Comparison of ENCODE assay signal across 15 cellular contexts in genomic region chr13:23655321-23655720, GRCh38.
DNase-seq lines count a peak whose midpoint lies in the region; ATAC-seq and TF ChIP-seq lines count a peak whose summit lies in the region.
"Had no signal": no experiment of that assay in that cellular context is flagged by ENCODE, and none has a peak within 500 bp of the region (broad histone marks: within the 10 kb centered on the region; RNA-seq: fewer than 3 reads in every experiment).

No MANE protein-coding gene starts in this region.

- peaks cover 19% of the 10 kb centered on the region for H3K36me3 Mint-ChIP-seq in nephron (ENCODE audit: low read depth)
- H3K36me3 Mint-ChIP-seq: CD14-positive monocyte; CD8-positive, alpha-beta T cell had no signal

- H3K27me3 ChIP-seq in heart right ventricle (no peaks in the 10 kb centered on the region), suprapubic skin (no peaks in the 10 kb centered on the region)

- TF ChIP-seq EP300 in suprapubic skin (IDR thresholded peaks at IDR 0.05), result no peak

- no peaks in the 10 kb centered on the region for H3K9me3 Mint-ChIP-seq in nephron
- H3K9me3 Mint-ChIP-seq: CD14-positive monocyte; CD8-positive, alpha-beta T cell had no signal

- H3K4me1 ChIP-seq in heart right ventricle, result peaks cover 0 to 85% (median 58%) of the 10 kb centered on the region in 9 donors
- H3K4me1 ChIP-seq in suprapubic skin, result peaks cover 34% of the 10 kb centered on the region

- DNase-seq in heart right ventricle (no peak), left ventricle myocardium superior (no peak), astrocyte of the hippocampus (ENCODE audit: low read depth, low spot score) (peak; percentile 65), NCI-H2081 (lab: John Stamatoyannopoulos, UW) (no peak), suprapubic skin (ENCODE audit: low spot score in 2 of 2) (no peak)
- no peak for DNase-seq in activated CD4-positive, alpha-beta T cell treated with anti-CD3 and anti-CD28 coated beads for 4 hours
- DNase-seq: CD8-positive, alpha-beta T cell; COR-L47; DND-41; GDM1; GM23248 had no signal

- TF ChIP-seq CTCF in heart right ventricle (IDR thresholded peaks at IDR 0.05), result no peak
- TF ChIP-seq CTCF in nephron (IDR thresholded peaks at IDR 0.05; ENCODE audit: unreplicated experiment in 3 of 3), result no peak
- no peak for TF ChIP-seq CTCF in suprapubic skin (IDR thresholded peaks at IDR 0.05)

- TF ChIP-seq POLR2A in suprapubic skin (IDR thresholded peaks at IDR 0.05), result no peak

- peaks cover 72% of the 10 kb centered on the region for H3K4me1 Mint-ChIP-seq in nephron

- no peak overlapping the region for H3K4me3 Mint-ChIP-seq in nephron
- H3K4me3 Mint-ChIP-seq: CD14-positive monocyte; CD8-positive, alpha-beta T cell had no signal

- WGBS in heart right ventricle, 2 donors, result 64 to 65% methylated on average over 3 of the region's 3 CpGs
- WGBS in suprapubic skin, result 65% methylated on average over 3 of the region's 3 CpGs

- H3K9me3 ChIP-seq in heart right ventricle (no peaks in the 10 kb centered on the region), suprapubic skin (no peaks in the 10 kb centered on the region)

- no peak overlapping the region for H3K4me3 ChIP-seq in heart right ventricle
- H3K4me3 ChIP-seq in suprapubic skin, result no peak overlapping the region
- H3K4me3 ChIP-seq: GM23248 had no signal

- intact Hi-C loops in heart right ventricle (cut with DNase I) (loop anchor here in 1 of 10 donors (5.0 kb wide), 1 partner anchor 43 kb away; no protein-coding TSS in a partner anchor), left ventricle myocardium superior (cut with micrococcal nuclease) (no loop called here)

- ATAC-seq in heart right ventricle (no peak), left ventricle myocardium superior (no peak)
- ATAC-seq: CD8-positive, alpha-beta T cell; HCT116 had no signal

- H3K27ac ChIP-seq in heart right ventricle (peak overlapping the region in 6 of 10 donors; percentile 52 to 73 (median 66)), suprapubic skin (no peak overlapping the region)
- H3K27ac ChIP-seq: 22Rv1, GM23248 had no signal

- no peaks in the 10 kb centered on the region for H3K27me3 Mint-ChIP-seq in nephron (ENCODE audit: low read depth)

- peak overlapping the region; percentile 39 to 89 (median 88) for H3K27ac Mint-ChIP-seq in nephron
- H3K27ac Mint-ChIP-seq: CD14-positive monocyte; CD8-positive, alpha-beta T cell had no signal

- H3K36me3 ChIP-seq in heart right ventricle, result peaks cover 0 to 14% (median 0%) of the 10 kb centered on the region in 9 donors
- H3K36me3 ChIP-seq in suprapubic skin, result peaks cover 8% of the 10 kb centered on the region
